ENCODE assay signal across 8 cellular contexts in genomic region chr6:70221025-70221714, GRCh38.
DNase-seq lines count a peak whose midpoint lies in the region; ATAC-seq and TF ChIP-seq lines count a peak whose summit lies in the region.

No MANE protein-coding gene starts in this region.

- H3K9me3 Mint-ChIP-seq in CD14-positive monocyte = no peaks in the 10 kb centered on the region

- H3K79me2 ChIP-seq in smooth muscle cell (ENCODE audit: low read depth) = no peaks in the 10 kb centered on the region

- TF ChIP-seq POLR2A in gastroesophageal sphincter (IDR thresholded peaks at IDR 0.05) = no peak

- H3K9me3 ChIP-seq in gastroesophageal sphincter (no peaks in the 10 kb centered on the region), smooth muscle cell (replicated peaks; ENCODE audit: low read depth) (no peaks in the 10 kb centered on the region)

- H3K36me3 ChIP-seq in gastroesophageal sphincter = no peaks in the 10 kb centered on the region
- H3K36me3 ChIP-seq in smooth muscle cell (ENCODE audit: low read depth) = no peaks in the 10 kb centered on the region

- DNase-seq in CD14-positive monocyte (ENCODE audit: low spot score) (no peak), Kasumi-1 (lab: John Stamatoyannopoulos, UW) (peak; percentile 48 to 63), SW480 (ENCODE audit: low spot score) (peak; percentile 33), smooth muscle cell (lab: John Stamatoyannopoulos, UW; ENCODE audit: unreplicated experiment) (no peak), 8988T (no peak), occipital lobe (lab: John Stamatoyannopoulos, UW) (no peak)

- H3K4me1 Mint-ChIP-seq in CD14-positive monocyte = no peaks in the 10 kb centered on the region

- H3K27ac Mint-ChIP-seq in CD14-positive monocyte = no peak overlapping the region

- H3K27ac ChIP-seq in gastroesophageal sphincter = no peak overlapping the region
- H3K27ac ChIP-seq in smooth muscle cell (ENCODE audit: low read depth) = no peak overlapping the region

- no peak overlapping the region for H3K4me3 ChIP-seq in gastroesophageal sphincter
- H3K4me3 ChIP-seq in smooth muscle cell = no peak overlapping the region

- no peaks in the 10 kb centered on the region for H4K20me1 ChIP-seq in smooth muscle cell (ENCODE audit: low read depth)

- TF ChIP-seq CTCF in CD14-positive monocyte (IDR thresholded peaks at IDR 0.05) = peak; percentile 81
- peak; percentile 49 to 72 (median 59) for TF ChIP-seq CTCF in gastroesophageal sphincter (IDR thresholded peaks at IDR 0.05)
- peak; percentile 84 for TF ChIP-seq CTCF in smooth muscle cell (IDR thresholded peaks at IDR 0.05; ENCODE audit: borderline replicate concordance, insufficient read depth, poor library complexity, severe bottlenecking)

- H2AFZ ChIP-seq in smooth muscle cell (ENCODE audit: low read depth) = no peak overlapping the region

- H3K4me3 Mint-ChIP-seq in CD14-positive monocyte = no peak overlapping the region

- H3K4me2 ChIP-seq in smooth muscle cell = no peak overlapping the region

- peaks cover 1 to 3% (median 2%) of the 10 kb centered on the region in 3 donors for H3K27me3 Mint-ChIP-seq in CD14-positive monocyte (ENCODE audit: low read depth in 3 of 3)

- no peak overlapping the region for H3K9ac ChIP-seq in smooth muscle cell (ENCODE audit: low read depth)

- H3K4me1 ChIP-seq in gastroesophageal sphincter = peaks cover 0 to 5% (median 0%) of the 10 kb centered on the region in 3 donors
- no peaks in the 10 kb centered on the region for H3K4me1 ChIP-seq in smooth muscle cell (ENCODE audit: low read depth)

- H3K27me3 ChIP-seq in gastroesophageal sphincter = no peaks in the 10 kb centered on the region
- H3K27me3 ChIP-seq in smooth muscle cell (ENCODE audit: low read depth) = peaks cover 25% of the 10 kb centered on the region

- WGBS in gastroesophageal sphincter (ENCODE audit: low coverage in 1 of 2), 2 donors = 20 to 23% methylated on average over 4 of the region's 4 CpGs
- 34% methylated on average over 4 of the region's 4 CpGs for WGBS in smooth muscle cell (ENCODE audit: low lambda C conversion rate)

- no peaks in the 10 kb centered on the region for H3K36me3 Mint-ChIP-seq in CD14-positive monocyte

- ATAC-seq in GM18858 (IDR thresholded peaks at IDR 0.05; ENCODE audit: unreplicated experiment) (peak; percentile 68), gastroesophageal sphincter (no peak)

- intact Hi-C loops in CD14-positive monocyte (cut with micrococcal nuclease) = no loop called here

- no peaks in the 10 kb centered on the region for H3F3A ChIP-seq in smooth muscle cell (ENCODE audit: low read depth)

- TF ChIP-seq EP300 in gastroesophageal sphincter (IDR thresholded peaks at IDR 0.05) = no peak

Comparison
In these comparisons a context has a peak if more than half of its experiments do, and no peak if none do; other contexts are left out.
1. DNase-seq: peak in Kasumi-1 (2 of 2) and SW480 (single experiment); none in CD14-positive monocyte (single experiment), smooth muscle cell (single experiment), 8988T (single experiment) and occipital lobe (single experiment).
2. Peak in every context shown above with its lines, with median percentiles within 50 percentile points of each other: CTCF ChIP-seq.